10 cellular contexts compared by ENCODE assay signal in genomic region chr7:5204546-5204945, GRCh38.
"Had no signal": no experiment of that assay in that cellular context is flagged by ENCODE, and none has a peak within 500 bp of the region (broad histone marks: within the 10 kb centered on the region; RNA-seq: fewer than 3 reads in every experiment).

No MANE protein-coding gene starts in this region.

- DNase-seq: GM23248, GOT3, H7, HFFc6, IMR-90, KG1 had no signal

- H3K4me3 Mint-ChIP-seq: HFFc6 had no signal

- H3K9ac ChIP-seq: GM23248 had no signal

- H3K9me3 Mint-ChIP-seq: HFFc6 had no signal

- H3K4me1 ChIP-seq: HAP-1 had no signal

- FAIRE-seq: HTR-8/SVneo, K562 had no signal

- H3K27ac Mint-ChIP-seq: HFFc6 had no signal

- H3K9me3 ChIP-seq: HAP-1 had no signal

- H3K4me3 ChIP-seq: GM23248, HAP-1, K562 had no signal

- H2AFZ ChIP-seq: GM23248 had no signal

- ATAC-seq: HCT116, K562 had no signal

- H3K27ac ChIP-seq: GM23248 had no signal
